ENCODE assay signal across 19 cellular contexts in the genomic region with DNA sequence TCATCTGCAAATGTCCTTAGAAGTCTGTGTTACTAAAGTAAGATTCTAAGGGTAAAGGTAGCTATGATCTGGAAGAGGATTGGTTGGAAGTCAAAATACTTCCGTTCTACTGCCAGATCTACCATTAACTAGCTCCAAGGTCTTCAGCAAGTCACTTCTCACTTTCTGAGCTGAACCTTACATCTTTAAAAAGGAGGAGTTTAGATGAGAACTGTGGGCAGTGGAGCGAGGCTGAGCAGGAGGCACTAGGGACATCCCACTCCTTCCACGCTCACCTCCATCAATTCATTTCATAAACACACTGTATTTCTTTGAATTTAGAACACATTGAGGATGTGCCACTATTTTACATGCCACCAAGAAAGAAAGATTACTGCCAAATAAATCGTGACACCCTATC.
A peak's percentile ranks its signal among the peaks of the same experiment; 100 is the strongest.
DNase-seq lines count a peak whose midpoint lies in the region; ATAC-seq, FAIRE-seq and TF ChIP-seq lines count a peak whose summit lies in the region.
"Had no signal": no experiment of that assay in that cellular context is flagged by ENCODE, and none has a peak within 500 bp of the region (broad histone marks: within the 10 kb centered on the region; RNA-seq: fewer than 3 reads in every experiment).

No MANE protein-coding gene starts in this region.

- peak; percentile 93 for FAIRE-seq in GM12892 (lab: Jason Lieb, UNC)
- FAIRE-seq: A204.1, HTR-8/SVneo, TTC549 had no signal

- CTCF ChIA-PET in activated naive CD4-positive, alpha-beta T cell treated with anti-CD3 and anti-CD28 coated beads for 36 hours (lab: Charles Lee), result no interaction called here

- H3K27ac Mint-ChIP-seq in activated naive CD4-positive, alpha-beta T cell treated with anti-CD3 and anti-CD28 coated beads for 36 hours, result no peak overlapping the region
- H3K27ac Mint-ChIP-seq in effector memory CD8-positive, alpha-beta T cell, result no peak overlapping the region
- H3K27ac Mint-ChIP-seq: mesothelial cell of epicardium had no signal

- DNase-seq in GM12892 (ENCODE audit: insufficient read length) (no peak), DMS53 treated with DMSO at 0.1 percent for 48 hours (lab: John Stamatoyannopoulos, UW; ENCODE audit: unreplicated experiment) (no peak), NCI-H1436 (lab: John Stamatoyannopoulos, UW) (no peak)
- no peak for DNase-seq in activated naive CD4-positive, alpha-beta T cell treated with anti-CD3 and anti-CD28 coated beads for 36 hours
- no peak for DNase-seq in effector memory CD8-positive, alpha-beta T cell
- DNase-seq: activated effector memory CD4-positive, alpha-beta T cell treated with anti-CD3 and anti-CD28 coated beads, Interleukin-2, amount 50 U/mL, for 16 hours; aorta; GM23248; islet precursor cell; NCI-H1930; NCI-H524; right cardiac atrium had no signal

- H3K4me1 Mint-ChIP-seq in activated naive CD4-positive, alpha-beta T cell treated with anti-CD3 and anti-CD28 coated beads for 36 hours (ENCODE audit: low read depth), result no peaks in the 10 kb centered on the region
- H3K4me1 Mint-ChIP-seq in effector memory CD8-positive, alpha-beta T cell (ENCODE audit: low read depth in 2 of 2), result no peaks in the 10 kb centered on the region

- no peak overlapping the region for H3K4me3 Mint-ChIP-seq in activated naive CD4-positive, alpha-beta T cell treated with anti-CD3 and anti-CD28 coated beads for 36 hours
- no peak overlapping the region for H3K4me3 Mint-ChIP-seq in effector memory CD8-positive, alpha-beta T cell
- H3K4me3 Mint-ChIP-seq: mesothelial cell of epicardium had no signal

- no peak for TF ChIP-seq POLR2A in GM12892 (IDR thresholded peaks at IDR 0.05; ENCODE audit: low read depth, low read length)

- H3K9me3 Mint-ChIP-seq in activated naive CD4-positive, alpha-beta T cell treated with anti-CD3 and anti-CD28 coated beads for 36 hours, result no peaks in the 10 kb centered on the region
- no peaks in the 10 kb centered on the region for H3K9me3 Mint-ChIP-seq in effector memory CD8-positive, alpha-beta T cell
- H3K9me3 Mint-ChIP-seq: mesothelial cell of epicardium had no signal

- no peaks in the 10 kb centered on the region for H3K36me3 Mint-ChIP-seq in activated naive CD4-positive, alpha-beta T cell treated with anti-CD3 and anti-CD28 coated beads for 36 hours (ENCODE audit: low read depth)
- H3K36me3 Mint-ChIP-seq in effector memory CD8-positive, alpha-beta T cell (ENCODE audit: insufficient read depth), result no peaks in the 10 kb centered on the region
- H3K36me3 Mint-ChIP-seq: mesothelial cell of epicardium had no signal

- ATAC-seq in GM19438 (IDR thresholded peaks at IDR 0.05; ENCODE audit: low read depth, unreplicated experiment) (peak; percentile 54), HG02588 (IDR thresholded peaks at IDR 0.05; ENCODE audit: unreplicated experiment) (peak; percentile 54), HG03354 (IDR thresholded peaks at IDR 0.05; ENCODE audit: poor library complexity, severe bottlenecking, unreplicated experiment) (peak; percentile 53)
- ATAC-seq in effector memory CD8-positive, alpha-beta T cell (replicated peaks), result no peak
- ATAC-seq: right cardiac atrium had no signal

- H3K27me3 Mint-ChIP-seq in activated naive CD4-positive, alpha-beta T cell treated with anti-CD3 and anti-CD28 coated beads for 36 hours (ENCODE audit: low read depth), result peaks cover 1% of the 10 kb centered on the region
- no peaks in the 10 kb centered on the region for H3K27me3 Mint-ChIP-seq in effector memory CD8-positive, alpha-beta T cell

- intact Hi-C loops in activated naive CD4-positive, alpha-beta T cell treated with anti-CD3 and anti-CD28 coated beads for 36 hours (cut with micrococcal nuclease), result no loop called here
